8 cellular contexts compared by ENCODE assay signal in the genomic region with DNA sequence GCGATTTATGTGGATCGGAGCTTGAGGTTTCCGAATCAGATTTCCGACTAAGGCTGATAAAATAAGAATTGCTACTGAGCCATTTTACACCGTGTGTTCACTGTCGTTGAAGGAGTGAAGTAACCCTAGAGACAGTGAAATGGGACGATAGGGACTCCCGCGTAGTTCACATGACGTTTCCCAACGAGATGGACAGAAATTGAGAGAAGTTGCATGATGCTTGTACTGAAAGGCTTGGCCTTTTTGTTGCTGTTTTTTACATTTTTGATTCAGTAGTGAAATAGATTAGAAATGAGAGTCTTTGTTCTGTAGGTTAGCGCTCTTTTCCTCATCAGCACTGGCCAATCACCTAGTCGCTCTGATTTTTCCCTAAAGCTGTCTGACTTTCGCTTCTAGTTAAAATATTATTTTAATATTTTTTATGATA. TPM values are rescaled to one million over a fixed set of nuclear protein-coding genes. Genes with fewer than 3 reads are reported as not detected.
DNase-seq lines count a peak whose midpoint lies in the region; ATAC-seq, FAIRE-seq and TF ChIP-seq lines count a peak whose summit lies in the region.

No MANE protein-coding gene starts in this region.

- H3K36me3 Mint-ChIP-seq in osteocyte (ENCODE audit: unreplicated experiment), result no peaks in the 10 kb centered on the region

- DNase-seq in GM06990 (ENCODE audit: extremely low read depth, insufficient read length) (no peak), OCI-LY7 (ENCODE audit: low spot score) (peak; percentile 56), endothelial cell of umbilical vein (ENCODE audit: low read depth, low spot score) (peak; percentile 58), osteocyte (ENCODE audit: extremely low spot score, unreplicated experiment) (no peak), cerebellar nuclear complex (lab: John Stamatoyannopoulos, UW) (no peak), SW480 (ENCODE audit: low spot score) (no peak), omental fat pad (ENCODE audit: low spot score) (no peak)

- no peaks in the 10 kb centered on the region for H3K27me3 Mint-ChIP-seq in osteocyte (ENCODE audit: unreplicated experiment)

- peak overlapping the region; percentile 95 for H3K27ac Mint-ChIP-seq in osteocyte (ENCODE audit: unreplicated experiment)

- H3K36me3 ChIP-seq in GM06990 (ENCODE audit: control insufficient read depth, insufficient read depth, low read length) (no peaks in the 10 kb centered on the region; the same call in 1 of the 2 replicates), OCI-LY7 (ENCODE audit: insufficient read depth, low read length) (peaks cover 44% of the 10 kb centered on the region), endothelial cell of umbilical vein (ENCODE audit: control insufficient read depth in 2 of 2, extremely low read depth in 1 of 2, insufficient read depth in 2 of 2, low read length in 2 of 2) (no peaks in the 10 kb centered on the region)

- H2AFZ ChIP-seq in OCI-LY7 (ENCODE audit: low read length) (no peak overlapping the region), endothelial cell of umbilical vein (ENCODE audit: low read depth, low read length) (no peak overlapping the region)

- H3K27me3 ChIP-seq in GM06990 (replicated peaks; ENCODE audit: control insufficient read depth, insufficient read depth, low read length) (no peaks in the 10 kb centered on the region), endothelial cell of umbilical vein (ENCODE audit: control insufficient read depth in 2 of 2, insufficient read depth in 2 of 2, low read length in 2 of 2) (no peaks in the 10 kb centered on the region)

- CTCF ChIA-PET in OCI-LY7 (lab: Charles Lee; ENCODE audit: unreplicated experiment), result no interaction called here
- CTCF ChIA-PET in endothelial cell of umbilical vein (lab: Charles Lee), result interaction anchor here (1.0 to 3.6 kb wide), 6 partner anchors 9 to 93 kb away, joined by 3 to 15 read pairs (median 6); a partner anchor contains a TSS

- H3K79me2 ChIP-seq in OCI-LY7 (ENCODE audit: insufficient read depth, low read depth, low read length), result peaks cover 62% of the 10 kb centered on the region
- H3K79me2 ChIP-seq in endothelial cell of umbilical vein (ENCODE audit: control insufficient read depth, insufficient read depth, low read length), result peaks cover 63% of the 10 kb centered on the region

- TSS peak; percentile 71 for BruUV-seq in OCI-LY7 (replicated peaks; lab: Mats Ljungman, UMichigan)
- no TSS peak for BruUV-seq in endothelial cell of umbilical vein (replicated peaks; lab: Mats Ljungman, UMichigan)

- H3K4me1 Mint-ChIP-seq in osteocyte (ENCODE audit: unreplicated experiment), result peaks cover 44% of the 10 kb centered on the region

- FAIRE-seq in endothelial cell of umbilical vein (lab: Jason Lieb, UNC), result peak; percentile 70

- H4K20me1 ChIP-seq in OCI-LY7 (ENCODE audit: insufficient read depth, low read length), result peaks cover 15% of the 10 kb centered on the region
- H4K20me1 ChIP-seq in endothelial cell of umbilical vein (replicated peaks; ENCODE audit: control insufficient read depth, extremely low read depth, insufficient read depth, low read length), result peaks cover 10% of the 10 kb centered on the region

- H3K4me3 ChIP-seq in GM06990 (replicated peaks; ENCODE audit: low read depth, low read length) (peak overlapping the region; percentile 86), OCI-LY7 (ENCODE audit: low read depth, low read length, poor library complexity, severe bottlenecking) (peak overlapping the region; percentile 99), endothelial cell of umbilical vein (replicated peaks in 1 of 3; ENCODE audit: insufficient read depth in 1 of 3, low read depth in 1 of 3, low read length in 3 of 3) (peak overlapping the region; percentile 54 to 98 (median 94))

- H3K9me3 ChIP-seq in OCI-LY7 (ENCODE audit: low read length) (no peaks in the 10 kb centered on the region), endothelial cell of umbilical vein (replicated peaks; ENCODE audit: control insufficient read depth, insufficient read depth, low read length) (no peaks in the 10 kb centered on the region)

- H3K27ac ChIP-seq in OCI-LY7 (ENCODE audit: low read depth, low read length, poor library complexity, severe bottlenecking) (peak overlapping the region; percentile 84), endothelial cell of umbilical vein (ENCODE audit: insufficient read depth, low read depth, low read length) (peak overlapping the region; percentile 96)

- intact Hi-C loops in OCI-LY7 (cut with micrococcal nuclease; ENCODE audit: unreplicated experiment), result loop anchor here (2.0 kb wide), 1 partner anchor 76 kb away; a partner anchor contains a TSS
- intact Hi-C loops in endothelial cell of umbilical vein (cut with micrococcal nuclease), result loop anchor here (2.0 kb wide), 2 partner anchors 16 to 58 kb away; a partner anchor contains a TSS

- ATAC-seq in GM21381 (IDR thresholded peaks at IDR 0.05; ENCODE audit: unreplicated experiment) (no peak), omental fat pad (ENCODE audit: low FRiP score) (no peak)

- peak overlapping the region; percentile 99 for H3K9ac ChIP-seq in endothelial cell of umbilical vein (replicated peaks; ENCODE audit: extremely low read depth, insufficient read depth, low read length)

- no peaks in the 10 kb centered on the region for H3K9me3 Mint-ChIP-seq in osteocyte (ENCODE audit: unreplicated experiment)

- peak overlapping the region; percentile 92 for H3K4me2 ChIP-seq in OCI-LY7 (ENCODE audit: low read length)
- H3K4me2 ChIP-seq in endothelial cell of umbilical vein (ENCODE audit: insufficient read depth, low read length), result peak overlapping the region; percentile 97

- H3K4me1 ChIP-seq in OCI-LY7 (ENCODE audit: insufficient read depth, low read length, poor library complexity, severe bottlenecking), result peaks cover 35% of the 10 kb centered on the region
- peaks cover 19% of the 10 kb centered on the region for H3K4me1 ChIP-seq in endothelial cell of umbilical vein (ENCODE audit: control insufficient read depth, extremely low read depth, insufficient read depth, low read length)

- no peaks in the 10 kb centered on the region for H3K9me1 ChIP-seq in endothelial cell of umbilical vein (replicated peaks; ENCODE audit: control insufficient read depth, extremely low read depth, insufficient read depth, low read length)

- TF ChIP-seq POLR2A in endothelial cell of umbilical vein (IDR thresholded peaks at IDR 0.05; ENCODE audit: low read depth, low read length), result no peak

- no peaks in the 10 kb centered on the region for H3K9me2 ChIP-seq in OCI-LY7 (ENCODE audit: insufficient read depth, low read length)

- POLR2A ChIA-PET in OCI-LY7 (lab: Charles Lee) (interaction anchor here (1.2 to 2.0 kb wide), 2 partner anchors 10 to 29 kb away, joined by 3 to 9 read pairs; no protein-coding TSS in a partner anchor), endothelial cell of umbilical vein (lab: Charles Lee) (no interaction called here)

- dilution Hi-C loops in endothelial cell of umbilical vein (cut with MboI; ENCODE audit: extremely low pct_ligation_motif_present, low sequenced_read_pairs), result no loop called here

- peak overlapping the region; percentile 96 for H3K4me3 Mint-ChIP-seq in osteocyte (ENCODE audit: unreplicated experiment)

- no peak for TF ChIP-seq CTCF in GM06990 (IDR thresholded peaks at IDR 0.05; ENCODE audit: insufficient read depth, low read length, poor library complexity, severe bottlenecking)
- TF ChIP-seq CTCF in OCI-LY7 (conservative IDR thresholded peaks at IDR 0.05; ENCODE audit: low read length), result no peak
- TF ChIP-seq CTCF in endothelial cell of umbilical vein (IDR thresholded peaks at IDR 0.05; ENCODE audit: extremely low read depth in 1 of 2, insufficient read depth in 1 of 2, low read depth in 1 of 2, low read length in 2 of 2), result no peak
- TF ChIP-seq CTCF in osteocyte (IDR thresholded peaks at IDR 0.05), result no peak
- no peak for TF ChIP-seq CTCF in omental fat pad (IDR thresholded peaks at IDR 0.05)

TF ChIP-seq in endothelial cell of umbilical vein, 7 proteins besides CTCF, POLR2A, EP300 and RAD21 (continues in another document):
- TF ChIP-seq JUN (IDR thresholded peaks at IDR 0.05; ENCODE audit: borderline replicate concordance, insufficient read depth, insufficient read length, low read depth), result no peak
- TF ChIP-seq GATA2 (IDR thresholded peaks at IDR 0.05; ENCODE audit: insufficient read depth, insufficient read length, low read depth, low read length), result no peak
- TF ChIP-seq MYC (IDR thresholded peaks at IDR 0.05; ENCODE audit: low read depth, low read length), result no peak
- TF ChIP-seq, protein P1, sequence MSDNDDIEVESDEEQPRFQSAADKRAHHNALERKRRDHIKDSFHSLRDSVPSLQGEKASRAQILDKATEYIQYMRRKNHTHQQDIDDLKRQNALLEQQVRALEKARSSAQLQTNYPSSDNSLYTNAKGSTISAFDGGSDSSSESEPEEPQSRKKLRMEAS (IDR thresholded peaks at IDR 0.05; ENCODE audit: insufficient read depth, insufficient read length), result no peak
- TF ChIP-seq FOS (IDR thresholded peaks at IDR 0.05; ENCODE audit: borderline replicate concordance, insufficient read depth, low read length), result no peak
- no peak for TF ChIP-seq EZH2 (IDR thresholded peaks at IDR 0.05; ENCODE audit: borderline replicate concordance, low read depth, low read length, severe bottlenecking)

RNA-seq across cellular contexts. Expression of a gene that starts 1.3 kb away (rescaled TPM):
- 87.7 and 94.7 TPM in 2 replicates for total RNA-seq in OCI-LY7 (2014; rRNA removed; shearing (Covaris generic))
- total RNA-seq in OCI-LY7 (2022) (200 and 220 TPM in 2 replicates), endothelial cell of umbilical vein (185 and 194 TPM in 2 replicates), osteocyte (128 and 131 TPM in 2 replicates), omental fat pad (10 to 100 TPM; 49.6 to 63.5 (median 57.2) TPM)
- 26.3 and 43.4 TPM in 2 replicates for polyA plus RNA-seq in endothelial cell of umbilical vein
- 65.7 and 69.2 TPM in 2 replicates for polyA plus RNA-seq in endothelial cell of umbilical vein (2011; cell fraction: cytosol; rRNA removed)
- polyA plus RNA-seq in endothelial cell of umbilical vein (2011; cell fraction: nucleus; rRNA removed), result 64.7 and 69.4 TPM in 2 replicates
- 123 and 173 TPM in 2 replicates for polyA plus RNA-seq in endothelial cell of umbilical vein (2012)
- polyA minus RNA-seq in endothelial cell of umbilical vein, result 46.8 and 49.3 TPM in 2 replicates
- polyA minus RNA-seq in endothelial cell of umbilical vein (2011; cell fraction: cytosol; rRNA and poly(A)+ RNA removed), result 33.3 TPM
- 41.0 and 48.9 TPM in 2 replicates for polyA minus RNA-seq in endothelial cell of umbilical vein (2011; cell fraction: nucleus; rRNA and poly(A)+ RNA removed)

RNA-seq across cellular contexts. Expression of a gene that starts 57.8 kb away (rescaled TPM):
- 10.0 and 11.3 TPM in 2 replicates for total RNA-seq in OCI-LY7 (2014; rRNA removed; shearing (Covaris generic))
- 35.9 and 38.8 TPM in 2 replicates for total RNA-seq in OCI-LY7 (2022)
- 43.7 and 47.3 TPM in 2 replicates for total RNA-seq in endothelial cell of umbilical vein
- 64.3 and 78.1 TPM in 2 replicates for polyA plus RNA-seq in endothelial cell of umbilical vein
- 54.2 and 56.6 TPM in 2 replicates for polyA plus RNA-seq in endothelial cell of umbilical vein (2011; cell fraction: cytosol; rRNA removed)
- 39.8 and 43.8 TPM in 2 replicates for polyA plus RNA-seq in endothelial cell of umbilical vein (2011; cell fraction: nucleus; rRNA removed)
- polyA plus RNA-seq in endothelial cell of umbilical vein (2012), result 27.9 and 28.0 TPM in 2 replicates
- 42.9 and 49.2 TPM in 2 replicates for polyA minus RNA-seq in endothelial cell of umbilical vein
- 14.2 TPM for polyA minus RNA-seq in endothelial cell of umbilical vein (2011; cell fraction: cytosol; rRNA and poly(A)+ RNA removed)
- 17.8 and 18.1 TPM in 2 replicates for polyA minus RNA-seq in endothelial cell of umbilical vein (2011; cell fraction: nucleus; rRNA and poly(A)+ RNA removed)
- total RNA-seq in osteocyte, result 22.9 and 25.0 TPM in 2 replicates
- total RNA-seq in omental fat pad, result 1 to 10 TPM; 2.5 to 5.6 (median 3.6) TPM

Comparison
In these comparisons a context has a peak if more than half of its experiments do, and no peak if none do; other contexts are left out.
1. DNase-seq: peak in OCI-LY7 (single experiment) and endothelial cell of umbilical vein (single experiment); none in GM06990 (single experiment), osteocyte (single experiment), cerebellar nuclear complex (0 of 2), SW480 (single experiment) and omental fat pad (single experiment).
2. Peak in every context shown above with its lines, with median percentiles within 50 percentile points of each other: H3K4me3 ChIP-seq.